In the genomic region with DNA sequence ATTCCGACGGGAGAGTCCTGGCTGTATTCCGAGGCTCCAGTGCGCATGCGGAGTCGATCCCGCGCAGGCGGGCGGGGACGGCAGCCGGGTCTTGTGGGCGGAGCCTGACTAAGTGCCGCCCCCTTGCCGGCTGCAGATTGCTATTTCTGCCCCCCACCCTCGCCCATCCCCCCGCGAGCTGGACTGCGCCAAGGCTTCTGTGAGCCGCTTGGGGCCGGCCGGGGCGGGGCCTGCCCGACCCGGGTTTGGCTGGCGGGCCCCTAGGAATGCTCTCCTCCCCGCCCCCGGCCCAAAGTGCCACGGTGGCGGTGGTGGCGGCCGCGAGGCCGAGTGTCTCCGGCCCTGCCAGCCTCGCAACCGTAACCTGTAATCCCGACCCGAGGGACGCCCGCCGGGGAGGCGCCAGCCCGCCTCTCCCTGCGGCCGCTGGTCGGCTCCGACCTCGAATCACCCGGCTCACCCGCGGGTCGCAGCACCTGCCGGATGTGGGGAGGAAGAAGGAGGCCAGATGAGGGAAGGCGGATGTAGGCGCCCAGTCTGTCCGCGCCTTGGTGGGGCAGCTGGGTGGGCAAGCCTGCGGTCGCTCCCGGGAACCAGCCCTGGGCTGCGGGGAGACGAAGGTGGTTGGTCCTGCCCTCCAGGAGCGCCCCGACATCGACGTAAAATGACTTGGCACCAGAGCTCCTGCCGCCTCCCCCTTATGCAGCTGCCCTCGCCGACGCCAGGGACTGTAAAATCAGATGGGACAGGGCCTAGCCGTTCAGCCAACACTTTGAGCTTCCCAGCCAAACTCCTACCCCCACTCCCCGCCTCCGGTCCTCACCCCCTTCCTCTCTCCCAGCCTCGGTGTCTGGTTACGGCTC, we compare ENCODE assay signal across 1 cellular context.
A peak's percentile ranks its signal among the peaks of the same experiment; 100 is the strongest.
TF ChIP-seq lines count a peak whose summit lies in the region.

No MANE protein-coding gene starts in this region.

TF ChIP-seq in K562, 482 proteins besides CTCF, POLR2A, EP300 and RAD21 (continued from another document and continues in another):
- TF ChIP-seq NR2C1 (IDR thresholded peaks at IDR 0.05), result no peak
- no peak for TF ChIP-seq NR2C1 (tag; IDR thresholded peaks at IDR 0.05)
- TF ChIP-seq, protein P1, sequence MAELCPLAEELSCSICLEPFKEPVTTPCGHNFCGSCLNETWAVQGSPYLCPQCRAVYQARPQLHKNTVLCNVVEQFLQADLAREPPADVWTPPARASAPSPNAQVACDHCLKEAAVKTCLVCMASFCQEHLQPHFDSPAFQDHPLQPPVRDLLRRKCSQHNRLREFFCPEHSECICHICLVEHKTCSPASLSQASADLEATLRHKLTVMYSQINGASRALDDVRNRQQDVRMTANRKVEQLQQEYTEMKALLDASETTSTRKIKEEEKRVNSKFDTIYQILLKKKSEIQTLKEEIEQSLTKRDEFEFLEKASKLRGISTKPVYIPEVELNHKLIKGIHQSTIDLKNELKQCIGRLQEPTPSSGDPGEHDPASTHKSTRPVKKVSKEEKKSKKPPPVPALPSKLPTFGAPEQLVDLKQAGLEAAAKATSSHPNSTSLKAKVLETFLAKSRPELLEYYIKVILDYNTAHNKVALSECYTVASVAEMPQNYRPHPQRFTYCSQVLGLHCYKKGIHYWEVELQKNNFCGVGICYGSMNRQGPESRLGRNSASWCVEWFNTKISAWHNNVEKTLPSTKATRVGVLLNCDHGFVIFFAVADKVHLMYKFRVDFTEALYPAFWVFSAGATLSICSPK (IDR thresholded peaks at IDR 0.05; ENCODE audit: borderline replicate concordance), result no peak
- no peak for TF ChIP-seq FOXK1 (CRISPR knock-in tag; IDR thresholded peaks at IDR 0.05; ENCODE audit: borderline replicate concordance)
- TF ChIP-seq SP1 (CRISPR knock-in tag; IDR thresholded peaks at IDR 0.05), result peak; percentile 74; the same call in 1 of the 2 replicates
- TF ChIP-seq DNMT1 (IDR thresholded peaks at IDR 0.05), result no peak
- no peak for TF ChIP-seq NBN (IDR thresholded peaks at IDR 0.05; ENCODE audit: low read depth)
- no peak for TF ChIP-seq USF2 (CRISPR knock-in tag; IDR thresholded peaks at IDR 0.05)
- no peak for TF ChIP-seq IFI16 (CRISPR knock-in tag; IDR thresholded peaks at IDR 0.05)
- TF ChIP-seq SRSF1 (IDR thresholded peaks at IDR 0.05; ENCODE audit: low read depth, low read length), result no peak
- TF ChIP-seq ZNF133 (CRISPR knock-in tag; IDR thresholded peaks at IDR 0.05), result no peak
- no peak for TF ChIP-seq HNRNPLL (IDR thresholded peaks at IDR 0.05; ENCODE audit: low read depth, low read length, poor library complexity, severe bottlenecking)
- peak; percentile 79 for TF ChIP-seq TBP (optimal IDR thresholded peaks at IDR 0.05; ENCODE audit: low read depth, low read length)
- TF ChIP-seq CREBBP (IDR thresholded peaks at IDR 0.05; ENCODE audit: low read depth, low read length), result no peak
- TF ChIP-seq HBP1 (CRISPR knock-in tag; IDR thresholded peaks at IDR 0.05), result no peak
- TF ChIP-seq RB1 (IDR thresholded peaks at IDR 0.05; ENCODE audit: low read depth), result peak; percentile 37; the same call in 1 of the 2 replicates
- TF ChIP-seq BRF2 (IDR thresholded peaks at IDR 0.05; ENCODE audit: borderline replicate concordance, insufficient read depth, insufficient read length), result no peak
- no peak for TF ChIP-seq ZNF551 (CRISPR knock-in tag; IDR thresholded peaks at IDR 0.05)
- TF ChIP-seq HMGN3 (IDR thresholded peaks at IDR 0.05; ENCODE audit: borderline replicate concordance, extremely low read depth, insufficient read length, low read depth, low read length), result peak; percentile 94
- no peak for TF ChIP-seq SNIP1 (IDR thresholded peaks at IDR 0.05; ENCODE audit: low read depth)
- 0 out of 2 replicates have a peak, but pooled peaks have one; percentile 16 for TF ChIP-seq KLF16 (IDR thresholded peaks at IDR 0.05)
- peak; percentile 90 to 94 for TF ChIP-seq MAZ (CRISPR knock-in tag; conservative IDR thresholded peaks at IDR 0.05 in 1 of 2, IDR thresholded peaks at IDR 0.05 in 1 of 2)
- no peak for TF ChIP-seq ETS1 (conservative IDR thresholded peaks at IDR 0.05; ENCODE audit: control insufficient read depth, low read depth, low read length)
- peak; percentile 53; the same call in 1 of the 2 replicates for TF ChIP-seq ZNF24 (IDR thresholded peaks at IDR 0.05)
- TF ChIP-seq, protein P2, sequence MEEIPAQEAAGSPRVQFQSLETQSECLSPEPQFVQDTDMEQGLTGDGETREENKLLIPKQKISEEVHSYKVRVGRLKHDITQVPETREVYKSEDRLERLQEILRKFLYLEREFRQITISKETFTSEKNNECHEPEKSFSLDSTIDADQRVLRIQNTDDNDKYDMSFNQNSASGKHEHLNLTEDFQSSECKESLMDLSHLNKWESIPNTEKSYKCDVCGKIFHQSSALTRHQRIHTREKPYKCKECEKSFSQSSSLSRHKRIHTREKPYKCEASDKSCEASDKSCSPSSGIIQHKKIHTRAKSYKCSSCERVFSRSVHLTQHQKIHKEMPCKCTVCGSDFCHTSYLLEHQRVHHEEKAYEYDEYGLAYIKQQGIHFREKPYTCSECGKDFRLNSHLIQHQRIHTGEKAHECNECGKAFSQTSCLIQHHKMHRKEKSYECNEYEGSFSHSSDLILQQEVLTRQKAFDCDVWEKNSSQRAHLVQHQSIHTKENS (CRISPR knock-in tag; IDR thresholded peaks at IDR 0.05), result no peak
- TF ChIP-seq THAP12 (CRISPR knock-in tag; IDR thresholded peaks at IDR 0.05), result peak; percentile 19; the same call in 1 of the 2 replicates
- no peak for TF ChIP-seq TBL1XR1 (IDR thresholded peaks at IDR 0.05; ENCODE audit: low read length in 2 of 2)
- no peak for TF ChIP-seq HEY1 (CRISPR knock-in tag; IDR thresholded peaks at IDR 0.05; ENCODE audit: borderline replicate concordance)
- TF ChIP-seq, protein P3, sequence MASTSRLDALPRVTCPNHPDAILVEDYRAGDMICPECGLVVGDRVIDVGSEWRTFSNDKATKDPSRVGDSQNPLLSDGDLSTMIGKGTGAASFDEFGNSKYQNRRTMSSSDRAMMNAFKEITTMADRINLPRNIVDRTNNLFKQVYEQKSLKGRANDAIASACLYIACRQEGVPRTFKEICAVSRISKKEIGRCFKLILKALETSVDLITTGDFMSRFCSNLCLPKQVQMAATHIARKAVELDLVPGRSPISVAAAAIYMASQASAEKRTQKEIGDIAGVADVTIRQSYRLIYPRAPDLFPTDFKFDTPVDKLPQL (IDR thresholded peaks at IDR 0.05; ENCODE audit: extremely low read depth, insufficient read length), result no peak
- no peak for TF ChIP-seq KLF1 (tag; IDR thresholded peaks at IDR 0.05)
- peak; percentile 81 for TF ChIP-seq ZFX (CRISPR knock-in tag; IDR thresholded peaks at IDR 0.05)
- TF ChIP-seq, protein P4, sequence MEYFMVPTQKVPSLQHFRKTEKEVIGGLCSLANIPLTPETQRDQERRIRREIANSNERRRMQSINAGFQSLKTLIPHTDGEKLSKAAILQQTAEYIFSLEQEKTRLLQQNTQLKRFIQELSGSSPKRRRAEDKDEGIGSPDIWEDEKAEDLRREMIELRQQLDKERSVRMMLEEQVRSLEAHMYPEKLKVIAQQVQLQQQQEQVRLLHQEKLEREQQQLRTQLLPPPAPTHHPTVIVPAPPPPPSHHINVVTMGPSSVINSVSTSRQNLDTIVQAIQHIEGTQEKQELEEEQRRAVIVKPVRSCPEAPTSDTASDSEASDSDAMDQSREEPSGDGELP (CRISPR knock-in tag; IDR thresholded peaks at IDR 0.05; ENCODE audit: borderline replicate concordance), result peak; percentile 65; the same call in 1 of the 2 replicates
- TF ChIP-seq ZNF143 (CRISPR knock-in tag; IDR thresholded peaks at IDR 0.05), result no peak
- TF ChIP-seq XRCC4 (IDR thresholded peaks at IDR 0.05; ENCODE audit: extremely low read depth, insufficient read depth, insufficient read length), result no peak
- TF ChIP-seq KAT7 (CRISPR knock-in tag; IDR thresholded peaks at IDR 0.05; ENCODE audit: borderline replicate concordance), result 0 out of 2 replicates have a peak, but pooled peaks have one; percentile 57
- TF ChIP-seq FOXK2 (conservative IDR thresholded peaks at IDR 0.05 in 1 of 2, IDR thresholded peaks at IDR 0.05 in 1 of 2; ENCODE audit: low read depth in 2 of 2), result no peak
- TF ChIP-seq MYC (IDR thresholded peaks at IDR 0.05; ENCODE audit: low read depth, low read length), result 0 out of 2 replicates have a peak, but pooled peaks have one; percentile 38
- no peak for TF ChIP-seq MYC (CRISPR knock-in tag; IDR thresholded peaks at IDR 0.05; ENCODE audit: borderline replicate concordance, low read depth)
- no peak for TF ChIP-seq PURB (CRISPR knock-in tag; IDR thresholded peaks at IDR 0.05; ENCODE audit: low read depth)
- TF ChIP-seq ZNF449 (CRISPR knock-in tag; IDR thresholded peaks at IDR 0.05), result no peak
- TF ChIP-seq ZNF232 (CRISPR knock-in tag; IDR thresholded peaks at IDR 0.05), result no peak
- TF ChIP-seq, protein P5, sequence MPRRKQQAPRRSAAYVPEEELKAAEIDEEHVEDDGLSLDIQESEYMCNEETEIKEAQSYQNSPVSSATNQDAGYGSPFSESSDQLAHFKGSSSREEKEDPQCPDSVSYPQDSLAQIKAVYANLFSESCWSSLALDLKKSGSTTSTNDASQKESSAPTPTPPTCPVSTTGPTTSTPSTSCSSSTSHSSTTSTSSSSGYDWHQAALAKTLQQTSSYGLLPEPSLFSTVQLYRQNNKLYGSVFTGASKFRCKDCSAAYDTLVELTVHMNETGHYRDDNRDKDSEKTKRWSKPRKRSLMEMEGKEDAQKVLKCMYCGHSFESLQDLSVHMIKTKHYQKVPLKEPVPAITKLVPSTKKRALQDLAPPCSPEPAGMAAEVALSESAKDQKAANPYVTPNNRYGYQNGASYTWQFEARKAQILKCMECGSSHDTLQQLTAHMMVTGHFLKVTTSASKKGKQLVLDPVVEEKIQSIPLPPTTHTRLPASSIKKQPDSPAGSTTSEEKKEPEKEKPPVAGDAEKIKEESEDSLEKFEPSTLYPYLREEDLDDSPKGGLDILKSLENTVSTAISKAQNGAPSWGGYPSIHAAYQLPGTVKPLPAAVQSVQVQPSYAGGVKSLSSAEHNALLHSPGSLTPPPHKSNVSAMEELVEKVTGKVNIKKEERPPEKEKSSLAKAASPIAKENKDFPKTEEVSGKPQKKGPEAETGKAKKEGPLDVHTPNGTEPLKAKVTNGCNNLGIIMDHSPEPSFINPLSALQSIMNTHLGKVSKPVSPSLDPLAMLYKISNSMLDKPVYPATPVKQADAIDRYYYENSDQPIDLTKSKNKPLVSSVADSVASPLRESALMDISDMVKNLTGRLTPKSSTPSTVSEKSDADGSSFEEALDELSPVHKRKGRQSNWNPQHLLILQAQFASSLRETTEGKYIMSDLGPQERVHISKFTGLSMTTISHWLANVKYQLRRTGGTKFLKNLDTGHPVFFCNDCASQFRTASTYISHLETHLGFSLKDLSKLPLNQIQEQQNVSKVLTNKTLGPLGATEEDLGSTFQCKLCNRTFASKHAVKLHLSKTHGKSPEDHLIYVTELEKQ (CRISPR knock-in tag; IDR thresholded peaks at IDR 0.05), result no peak
